Comparison of ENCODE assay signal across 9 cellular contexts in the genomic region with DNA sequence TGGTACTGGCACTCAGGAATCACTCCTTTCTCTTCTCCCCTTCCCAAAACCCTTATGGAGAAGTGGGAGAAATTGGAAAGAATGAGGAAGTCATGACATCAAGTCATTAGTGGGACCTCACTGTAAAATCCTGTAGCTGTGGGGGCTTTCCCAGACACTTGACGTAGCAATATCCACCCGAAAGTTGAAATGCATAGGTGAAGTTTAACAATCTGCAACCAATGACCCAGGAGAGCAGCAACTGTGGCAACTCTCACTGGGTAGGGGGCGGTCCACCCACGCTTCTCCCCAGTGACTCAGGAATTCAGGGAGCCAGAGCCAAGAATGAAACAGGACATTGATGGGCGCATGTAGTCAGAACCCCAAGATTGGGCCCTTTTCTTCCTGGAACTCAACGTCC. TPM values are rescaled to one million over a fixed set of nuclear protein-coding genes. Genes with fewer than 3 reads are reported as not detected.
DNase-seq lines count a peak whose midpoint lies in the region; ATAC-seq and TF ChIP-seq lines count a peak whose summit lies in the region.
"Had no signal": no experiment of that assay in that cellular context is flagged by ENCODE, and none has a peak within 500 bp of the region (broad histone marks: within the 10 kb centered on the region; RNA-seq: fewer than 3 reads in every experiment).

No MANE protein-coding gene starts in this region.

- TF ChIP-seq POLR2A in GM18505 (IDR thresholded peaks at IDR 0.05; ENCODE audit: borderline replicate concordance, extremely low read depth, insufficient read depth, insufficient read length) = no peak

- H3K27me3 ChIP-seq in Caco-2 (replicated peaks; ENCODE audit: control insufficient read depth, insufficient read depth, low read length) (no peaks in the 10 kb centered on the region), psoas muscle (ENCODE audit: insufficient read depth in 3 of 3, low read length in 2 of 3) (no peaks in the 10 kb centered on the region)

- peak overlapping the region; percentile 49 for H3K27ac Mint-ChIP-seq in Caco-2 (ENCODE audit: unreplicated experiment)
- H3K27ac Mint-ChIP-seq: IgD-negative memory B cell had no signal

- peaks cover 9% of the 10 kb centered on the region for H3K4me1 Mint-ChIP-seq in Caco-2 (ENCODE audit: low read depth, unreplicated experiment)
- peaks cover 4% of the 10 kb centered on the region for H3K4me1 Mint-ChIP-seq in activated T-cell treated with anti-CD3 and anti-CD28 coated beads, Interleukin-2, amount 50 U/mL, for 4 hours (ENCODE audit: low read depth)
- H3K4me1 Mint-ChIP-seq: IgD-negative memory B cell had no signal

- no peaks in the 10 kb centered on the region for H3K36me3 ChIP-seq in Caco-2 (ENCODE audit: control insufficient read depth, insufficient read depth, low read length)
- H3K36me3 ChIP-seq in psoas muscle (ENCODE audit: insufficient read depth in 1 of 2, low read depth in 1 of 2) = no peaks in the 10 kb centered on the region

- CTCF ChIA-PET in Caco-2 (lab: Charles Lee) = interaction anchor here (1.0 kb wide), 1 partner anchor 242 kb away, joined by 3 read pairs; no protein-coding TSS in a partner anchor

- no peak overlapping the region for H3K4me3 Mint-ChIP-seq in Caco-2 (ENCODE audit: unreplicated experiment)
- no peak overlapping the region for H3K4me3 Mint-ChIP-seq in activated T-cell treated with anti-CD3 and anti-CD28 coated beads, Interleukin-2, amount 50 U/mL, for 4 hours
- H3K4me3 Mint-ChIP-seq: IgD-negative memory B cell had no signal

- no peaks in the 10 kb centered on the region for H3K9me3 ChIP-seq in Caco-2
- no peaks in the 10 kb centered on the region for H3K9me3 ChIP-seq in psoas muscle

- no peak for TF ChIP-seq CTCF in Caco-2 (IDR thresholded peaks at IDR 0.05; ENCODE audit: insufficient read depth in 1 of 2, low read depth in 1 of 2, low read length in 1 of 2, severe bottlenecking in 1 of 2, unreplicated experiment in 1 of 2)
- no peak for TF ChIP-seq CTCF in psoas muscle (IDR thresholded peaks at IDR 0.05)

- no peaks in the 10 kb centered on the region for H3K9me3 Mint-ChIP-seq in Caco-2 (ENCODE audit: unreplicated experiment)
- H3K9me3 Mint-ChIP-seq in activated T-cell treated with anti-CD3 and anti-CD28 coated beads, Interleukin-2, amount 50 U/mL, for 4 hours = no peaks in the 10 kb centered on the region

- H3K4me3 ChIP-seq in Caco-2 (ENCODE audit: low read depth, low read length) (no peak overlapping the region), psoas muscle (peak overlapping the region; percentile 15)

- POLR2A ChIA-PET in Caco-2 (lab: Charles Lee) = no interaction called here

- ATAC-seq in psoas muscle = no peak
- no peak for ATAC-seq in GM18505 (IDR thresholded peaks at IDR 0.05; ENCODE audit: unreplicated experiment)
- ATAC-seq in HG03378 (IDR thresholded peaks at IDR 0.05; ENCODE audit: unreplicated experiment) = no peak
- ATAC-seq in activated T-cell treated with anti-CD3 and anti-CD28 coated beads, Interleukin-2, amount 50 U/mL, for 4 hours = no peak

- intact Hi-C loops in Caco-2 (cut with micrococcal nuclease; ENCODE audit: unreplicated experiment) = no loop called here
- intact Hi-C loops in psoas muscle (cut with DNase I) = loop anchor here in 1 of 2 donors (2.0 kb wide), 1 partner anchor 19 kb away; no protein-coding TSS in a partner anchor

- no peaks in the 10 kb centered on the region for H3K36me3 Mint-ChIP-seq in Caco-2 (ENCODE audit: insufficient read depth, unreplicated experiment)
- no peaks in the 10 kb centered on the region for H3K36me3 Mint-ChIP-seq in activated T-cell treated with anti-CD3 and anti-CD28 coated beads, Interleukin-2, amount 50 U/mL, for 4 hours (ENCODE audit: insufficient read depth)

- 39 to 81% (median 44%) methylated on average over 6 of the region's 6 CpGs for WGBS in adipose tissue, 3 donors
- 51 to 60% (median 59%) methylated on average over 6 of the region's 6 CpGs for WGBS in psoas muscle, 3 donors

- H3K27ac ChIP-seq in adipose tissue (ENCODE audit: low read depth, low read length) (peak overlapping the region; percentile 21), psoas muscle (peak overlapping the region; percentile 68)

- no TSS peak for BruUV-seq in Caco-2 (replicated peaks; lab: Mats Ljungman, UMichigan)

- DNase-seq in Caco-2 = no peak
- DNase-seq in glomerular visceral epithelial cell (ENCODE audit: extremely low spot score) = peak; percentile 32
- DNase-seq in psoas muscle = no peak
- DNase-seq in NCI-H2171 (lab: John Stamatoyannopoulos, UW) = no peak
- DNase-seq in activated T-cell treated with anti-CD3 and anti-CD28 coated beads, Interleukin-2, amount 50 U/mL, for 4 hours = no peak

- H3K27me3 Mint-ChIP-seq in Caco-2 (ENCODE audit: insufficient read depth, unreplicated experiment) = no peaks in the 10 kb centered on the region
- H3K27me3 Mint-ChIP-seq in activated T-cell treated with anti-CD3 and anti-CD28 coated beads, Interleukin-2, amount 50 U/mL, for 4 hours (ENCODE audit: low read depth) = no peaks in the 10 kb centered on the region

- peaks cover under 1% of the 10 kb centered on the region; the same call in 1 of the 2 replicates for H3K4me1 ChIP-seq in Caco-2
- H3K4me1 ChIP-seq in psoas muscle = peaks cover 38% of the 10 kb centered on the region

RNA-seq across cellular contexts. Expression of a gene that starts 27.0 kb away (rescaled TPM):
- total RNA-seq in Caco-2 (2022) = 1.0 and 1.8 TPM in 2 replicates
- under 1 TPM; 0.15 to 0.67 (median 0.36) TPM for polyA plus RNA-seq in adipose tissue
- under 1 TPM in 3 of 4 donors, not detected in 1; 0.09 to 0.32 (median 0.23) TPM for total RNA-seq in psoas muscle
- polyA plus RNA-seq in psoas muscle = under 1 TPM in 2 of 3 donors, not detected in 1; 0.03 to 0.04 TPM
- total RNA-seq in activated T-cell treated with anti-CD3 and anti-CD28 coated beads, Interleukin-2, amount 50 U/mL, for 4 hours = not detected
- polyA plus RNA-seq: IgD-negative memory B cell had no signal
